4 cellular contexts compared by ENCODE assay signal in the genomic region with DNA sequence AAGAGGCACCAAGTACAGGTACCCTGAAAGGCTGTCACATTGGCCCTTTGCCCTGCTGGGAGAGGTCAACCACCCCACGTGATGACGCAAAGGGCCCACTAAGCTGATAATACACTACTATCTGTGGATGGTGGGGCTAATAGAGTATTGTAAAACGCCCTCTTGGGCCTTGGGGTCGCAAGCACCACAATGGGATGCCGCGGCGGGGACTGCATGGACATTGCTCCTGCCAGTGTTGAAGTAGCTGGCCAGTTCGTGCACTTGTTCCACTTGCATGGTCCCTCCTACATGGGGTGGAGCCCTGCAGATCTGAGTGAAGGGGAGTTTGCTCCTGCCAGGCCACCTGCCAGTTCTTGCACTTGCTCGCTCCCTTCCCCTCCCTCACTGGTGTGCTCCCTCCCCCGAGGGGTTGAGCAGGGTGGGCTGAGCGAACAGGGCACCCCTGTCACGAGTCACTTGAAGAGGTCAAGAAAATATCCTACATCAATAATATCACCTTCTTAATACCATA.
"Had no signal": no experiment of that assay in that cellular context is flagged by ENCODE, and none has a peak within 500 bp of the region (broad histone marks: within the 10 kb centered on the region; RNA-seq: fewer than 3 reads in every experiment).

No MANE protein-coding gene starts in this region.

- DNase-seq: H9, HCEC 1CT, IMR-90 had no signal

- H2AFZ ChIP-seq: GM23338 had no signal

- H3K9me3 Mint-ChIP-seq: GM23338, H9 had no signal

- H3K4me1 Mint-ChIP-seq: GM23338, H9 had no signal

- ATAC-seq: GM23338 had no signal

- H3K4me3 ChIP-seq: GM23338 had no signal

- H3K4me3 Mint-ChIP-seq: GM23338, H9 had no signal

- H3K4me2 ChIP-seq: GM23338 had no signal

- H3K27ac Mint-ChIP-seq: GM23338, H9 had no signal
